Comparison of ENCODE assay signal across 1 cellular context in the genomic region with DNA sequence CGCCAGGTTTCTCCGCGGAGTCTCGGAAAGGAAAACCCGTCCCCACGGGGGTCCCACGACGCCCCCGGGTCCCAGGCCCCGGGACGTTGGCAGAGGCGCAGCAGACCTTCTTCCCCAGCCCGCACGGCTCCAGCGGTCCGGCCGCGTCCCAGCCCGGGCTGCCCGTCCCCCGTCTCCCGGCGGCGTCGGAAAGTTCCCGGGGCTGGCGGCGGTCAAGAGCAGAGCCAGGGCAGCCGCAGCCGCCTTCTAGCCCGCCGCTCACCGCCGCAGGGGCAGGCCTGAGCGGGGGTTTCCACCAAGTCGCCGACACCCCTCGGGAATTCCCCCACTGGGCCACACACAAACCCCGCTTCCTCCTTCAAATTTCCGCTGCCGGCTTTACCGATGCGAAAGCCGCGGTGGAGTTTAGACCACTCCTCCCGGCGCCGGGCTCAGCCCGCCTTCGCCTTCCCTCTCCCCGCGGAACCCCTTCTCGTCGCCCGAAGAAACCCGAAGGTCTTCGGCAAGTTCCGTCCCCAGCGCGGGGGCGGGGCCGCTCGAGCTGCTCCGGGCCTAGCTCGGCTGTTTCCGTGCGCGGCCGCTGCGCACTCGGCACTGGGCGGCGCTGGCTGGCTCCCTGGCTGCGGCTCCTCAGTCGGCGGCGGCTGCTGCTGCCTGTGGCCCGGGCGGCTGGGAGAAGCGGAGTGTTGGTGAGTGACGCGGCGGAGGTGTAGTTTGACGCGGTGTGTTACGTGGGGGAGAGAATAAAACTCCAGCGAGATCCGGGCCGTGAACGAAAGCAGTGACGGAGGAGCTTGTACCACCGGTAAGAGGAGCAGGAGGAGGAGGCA.
TF ChIP-seq lines count a peak whose summit lies in the region.

A gene (plus strand): TSS at position 633 of the 830 bp plus-strand sequence. CDS start 25,674 bp downstream, outside the sequence.

TF ChIP-seq in HepG2, 621 proteins besides CTCF, POLR2A, EP300 and RAD21 (continued from another document and continues in another):
- TF ChIP-seq, protein P1, sequence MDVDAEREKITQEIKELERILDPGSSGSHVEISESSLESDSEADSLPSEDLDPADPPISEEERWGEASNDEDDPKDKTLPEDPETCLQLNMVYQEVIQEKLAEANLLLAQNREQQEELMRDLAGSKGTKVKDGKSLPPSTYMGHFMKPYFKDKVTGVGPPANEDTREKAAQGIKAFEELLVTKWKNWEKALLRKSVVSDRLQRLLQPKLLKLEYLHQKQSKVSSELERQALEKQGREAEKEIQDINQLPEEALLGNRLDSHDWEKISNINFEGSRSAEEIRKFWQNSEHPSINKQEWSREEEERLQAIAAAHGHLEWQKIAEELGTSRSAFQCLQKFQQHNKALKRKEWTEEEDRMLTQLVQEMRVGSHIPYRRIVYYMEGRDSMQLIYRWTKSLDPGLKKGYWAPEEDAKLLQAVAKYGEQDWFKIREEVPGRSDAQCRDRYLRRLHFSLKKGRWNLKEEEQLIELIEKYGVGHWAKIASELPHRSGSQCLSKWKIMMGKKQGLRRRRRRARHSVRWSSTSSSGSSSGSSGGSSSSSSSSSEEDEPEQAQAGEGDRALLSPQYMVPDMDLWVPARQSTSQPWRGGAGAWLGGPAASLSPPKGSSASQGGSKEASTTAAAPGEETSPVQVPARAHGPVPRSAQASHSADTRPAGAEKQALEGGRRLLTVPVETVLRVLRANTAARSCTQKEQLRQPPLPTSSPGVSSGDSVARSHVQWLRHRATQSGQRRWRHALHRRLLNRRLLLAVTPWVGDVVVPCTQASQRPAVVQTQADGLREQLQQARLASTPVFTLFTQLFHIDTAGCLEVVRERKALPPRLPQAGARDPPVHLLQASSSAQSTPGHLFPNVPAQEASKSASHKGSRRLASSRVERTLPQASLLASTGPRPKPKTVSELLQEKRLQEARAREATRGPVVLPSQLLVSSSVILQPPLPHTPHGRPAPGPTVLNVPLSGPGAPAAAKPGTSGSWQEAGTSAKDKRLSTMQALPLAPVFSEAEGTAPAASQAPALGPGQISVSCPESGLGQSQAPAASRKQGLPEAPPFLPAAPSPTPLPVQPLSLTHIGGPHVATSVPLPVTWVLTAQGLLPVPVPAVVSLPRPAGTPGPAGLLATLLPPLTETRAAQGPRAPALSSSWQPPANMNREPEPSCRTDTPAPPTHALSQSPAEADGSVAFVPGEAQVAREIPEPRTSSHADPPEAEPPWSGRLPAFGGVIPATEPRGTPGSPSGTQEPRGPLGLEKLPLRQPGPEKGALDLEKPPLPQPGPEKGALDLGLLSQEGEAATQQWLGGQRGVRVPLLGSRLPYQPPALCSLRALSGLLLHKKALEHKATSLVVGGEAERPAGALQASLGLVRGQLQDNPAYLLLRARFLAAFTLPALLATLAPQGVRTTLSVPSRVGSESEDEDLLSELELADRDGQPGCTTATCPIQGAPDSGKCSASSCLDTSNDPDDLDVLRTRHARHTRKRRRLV (CRISPR knock-in tag; IDR thresholded peaks at IDR 0.05) = no peak
- peak; percentile 66; the same call in 1 of the 2 replicates for TF ChIP-seq ZNF598 (CRISPR knock-in tag; IDR thresholded peaks at IDR 0.05; ENCODE audit: borderline replicate concordance)
- 0 out of 2 replicates have a peak, but pooled peaks have one; percentile 67 for TF ChIP-seq SMYD3 (CRISPR knock-in tag; IDR thresholded peaks at IDR 0.05)
- TF ChIP-seq, protein P2, sequence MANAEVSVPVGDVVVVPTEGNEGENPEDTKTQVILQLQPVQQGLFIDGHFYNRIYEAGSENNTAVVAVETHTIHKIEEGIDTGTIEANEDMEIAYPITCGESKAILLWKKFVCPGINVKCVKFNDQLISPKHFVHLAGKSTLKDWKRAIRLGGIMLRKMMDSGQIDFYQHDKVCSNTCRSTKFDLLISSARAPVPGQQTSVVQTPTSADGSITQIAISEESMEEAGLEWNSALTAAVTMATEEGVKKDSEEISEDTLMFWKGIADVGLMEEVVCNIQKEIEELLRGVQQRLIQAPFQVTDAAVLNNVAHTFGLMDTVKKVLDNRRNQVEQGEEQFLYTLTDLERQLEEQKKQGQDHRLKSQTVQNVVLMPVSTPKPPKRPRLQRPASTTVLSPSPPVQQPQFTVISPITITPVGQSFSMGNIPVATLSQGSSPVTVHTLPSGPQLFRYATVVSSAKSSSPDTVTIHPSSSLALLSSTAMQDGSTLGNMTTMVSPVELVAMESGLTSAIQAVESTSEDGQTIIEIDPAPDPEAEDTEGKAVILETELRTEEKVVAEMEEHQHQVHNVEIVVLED (CRISPR knock-in tag; IDR thresholded peaks at IDR 0.05; ENCODE audit: borderline replicate concordance) = peak; percentile 76
- TF ChIP-seq ZNF329 (CRISPR knock-in tag; IDR thresholded peaks at IDR 0.05; ENCODE audit: low read depth) = peak; percentile 91
- no peak for TF ChIP-seq SIX4 (CRISPR knock-in tag; IDR thresholded peaks at IDR 0.05)
- TF ChIP-seq NAIF1 (CRISPR knock-in tag; IDR thresholded peaks at IDR 0.05; ENCODE audit: borderline replicate concordance) = 0 out of 2 replicates have a peak, but pooled peaks have one; percentile 73
- peak; percentile 98 for TF ChIP-seq POLR2AphosphoS5 (IDR thresholded peaks at IDR 0.05; ENCODE audit: low read depth, low read length)
- TF ChIP-seq, protein P3, sequence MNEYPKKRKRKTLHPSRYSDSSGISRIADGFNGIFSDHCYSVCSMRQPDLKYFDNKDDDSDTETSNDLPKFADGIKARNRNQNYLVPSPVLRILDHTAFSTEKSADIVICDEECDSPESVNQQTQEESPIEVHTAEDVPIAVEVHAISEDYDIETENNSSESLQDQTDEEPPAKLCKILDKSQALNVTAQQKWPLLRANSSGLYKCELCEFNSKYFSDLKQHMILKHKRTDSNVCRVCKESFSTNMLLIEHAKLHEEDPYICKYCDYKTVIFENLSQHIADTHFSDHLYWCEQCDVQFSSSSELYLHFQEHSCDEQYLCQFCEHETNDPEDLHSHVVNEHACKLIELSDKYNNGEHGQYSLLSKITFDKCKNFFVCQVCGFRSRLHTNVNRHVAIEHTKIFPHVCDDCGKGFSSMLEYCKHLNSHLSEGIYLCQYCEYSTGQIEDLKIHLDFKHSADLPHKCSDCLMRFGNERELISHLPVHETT (CRISPR knock-in tag; conservative IDR thresholded peaks at IDR 0.05) = no peak; the same call in 1 of the 2 replicates
- TF ChIP-seq, protein P4, sequence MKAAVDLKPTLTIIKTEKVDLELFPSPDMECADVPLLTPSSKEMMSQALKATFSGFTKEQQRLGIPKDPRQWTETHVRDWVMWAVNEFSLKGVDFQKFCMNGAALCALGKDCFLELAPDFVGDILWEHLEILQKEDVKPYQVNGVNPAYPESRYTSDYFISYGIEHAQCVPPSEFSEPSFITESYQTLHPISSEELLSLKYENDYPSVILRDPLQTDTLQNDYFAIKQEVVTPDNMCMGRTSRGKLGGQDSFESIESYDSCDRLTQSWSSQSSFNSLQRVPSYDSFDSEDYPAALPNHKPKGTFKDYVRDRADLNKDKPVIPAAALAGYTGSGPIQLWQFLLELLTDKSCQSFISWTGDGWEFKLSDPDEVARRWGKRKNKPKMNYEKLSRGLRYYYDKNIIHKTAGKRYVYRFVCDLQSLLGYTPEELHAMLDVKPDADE (CRISPR knock-in tag; IDR thresholded peaks at IDR 0.05) = no peak; the same call in 1 of the 2 replicates
- TF ChIP-seq HIVEP1 (CRISPR knock-in tag; IDR thresholded peaks at IDR 0.05) = 0 out of 2 replicates have a peak, but pooled peaks have one; percentile 32
- TF ChIP-seq ZSCAN22 (CRISPR knock-in tag; IDR thresholded peaks at IDR 0.05) = no peak; the same call in 1 of the 2 replicates
- TF ChIP-seq, protein P5, sequence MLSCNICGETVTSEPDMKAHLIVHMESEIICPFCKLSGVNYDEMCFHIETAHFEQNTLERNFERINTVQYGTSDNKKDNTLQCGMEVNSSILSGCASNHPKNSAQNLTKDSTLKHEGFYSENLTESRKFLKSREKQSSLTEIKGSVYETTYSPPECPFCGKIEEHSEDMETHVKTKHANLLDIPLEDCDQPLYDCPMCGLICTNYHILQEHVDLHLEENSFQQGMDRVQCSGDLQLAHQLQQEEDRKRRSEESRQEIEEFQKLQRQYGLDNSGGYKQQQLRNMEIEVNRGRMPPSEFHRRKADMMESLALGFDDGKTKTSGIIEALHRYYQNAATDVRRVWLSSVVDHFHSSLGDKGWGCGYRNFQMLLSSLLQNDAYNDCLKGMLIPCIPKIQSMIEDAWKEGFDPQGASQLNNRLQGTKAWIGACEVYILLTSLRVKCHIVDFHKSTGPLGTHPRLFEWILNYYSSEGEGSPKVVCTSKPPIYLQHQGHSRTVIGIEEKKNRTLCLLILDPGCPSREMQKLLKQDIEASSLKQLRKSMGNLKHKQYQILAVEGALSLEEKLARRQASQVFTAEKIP (CRISPR knock-in tag; IDR thresholded peaks at IDR 0.05; ENCODE audit: borderline replicate concordance) = peak; percentile 36; the same call in 1 of the 2 replicates
- TF ChIP-seq, protein P6, sequence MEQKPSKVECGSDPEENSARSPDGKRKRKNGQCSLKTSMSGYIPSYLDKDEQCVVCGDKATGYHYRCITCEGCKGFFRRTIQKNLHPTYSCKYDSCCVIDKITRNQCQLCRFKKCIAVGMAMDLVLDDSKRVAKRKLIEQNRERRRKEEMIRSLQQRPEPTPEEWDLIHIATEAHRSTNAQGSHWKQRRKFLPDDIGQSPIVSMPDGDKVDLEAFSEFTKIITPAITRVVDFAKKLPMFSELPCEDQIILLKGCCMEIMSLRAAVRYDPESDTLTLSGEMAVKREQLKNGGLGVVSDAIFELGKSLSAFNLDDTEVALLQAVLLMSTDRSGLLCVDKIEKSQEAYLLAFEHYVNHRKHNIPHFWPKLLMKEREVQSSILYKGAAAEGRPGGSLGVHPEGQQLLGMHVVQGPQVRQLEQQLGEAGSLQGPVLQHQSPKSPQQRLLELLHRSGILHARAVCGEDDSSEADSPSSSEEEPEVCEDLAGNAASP (CRISPR knock-in tag; IDR thresholded peaks at IDR 0.05; ENCODE audit: borderline replicate concordance) = no peak
- TF ChIP-seq KDM2A (CRISPR knock-in tag; IDR thresholded peaks at IDR 0.05; ENCODE audit: borderline replicate concordance, low read depth) = peak; percentile 85; the same call in 1 of the 2 replicates
- TF ChIP-seq ZNF790 (CRISPR knock-in tag; IDR thresholded peaks at IDR 0.05; ENCODE audit: borderline replicate concordance) = peak; percentile 29; the same call in 1 of the 2 replicates
- TF ChIP-seq BHLHE40 (IDR thresholded peaks at IDR 0.05; ENCODE audit: low read length) = no peak
- TF ChIP-seq, protein P7, sequence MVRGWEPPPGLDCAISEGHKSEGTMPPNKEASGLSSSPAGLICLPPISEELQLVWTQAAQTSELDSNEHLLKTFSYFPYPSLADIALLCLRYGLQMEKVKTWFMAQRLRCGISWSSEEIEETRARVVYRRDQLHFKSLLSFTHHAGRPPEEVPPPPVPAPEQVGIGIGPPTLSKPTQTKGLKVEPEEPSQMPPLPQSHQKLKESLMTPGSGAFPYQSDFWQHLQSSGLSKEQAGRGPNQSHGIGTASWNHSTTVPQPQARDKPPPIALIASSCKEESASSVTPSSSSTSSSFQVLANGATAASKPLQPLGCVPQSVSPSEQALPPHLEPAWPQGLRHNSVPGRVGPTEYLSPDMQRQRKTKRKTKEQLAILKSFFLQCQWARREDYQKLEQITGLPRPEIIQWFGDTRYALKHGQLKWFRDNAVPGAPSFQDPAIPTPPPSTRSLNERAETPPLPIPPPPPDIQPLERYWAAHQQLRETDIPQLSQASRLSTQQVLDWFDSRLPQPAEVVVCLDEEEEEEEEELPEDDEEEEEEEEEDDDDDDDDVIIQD (CRISPR knock-in tag; IDR thresholded peaks at IDR 0.05; ENCODE audit: low read depth) = peak; percentile 47
- no peak for TF ChIP-seq ATF7 (IDR thresholded peaks at IDR 0.05)
- 0 out of 2 replicates have a peak, but pooled peaks have one; percentile 4 for TF ChIP-seq ATF7 (CRISPR knock-in tag; IDR thresholded peaks at IDR 0.05)
- TF ChIP-seq ZSCAN29 (CRISPR knock-in tag; conservative IDR thresholded peaks at IDR 0.05) = peak; percentile 94
- TF ChIP-seq, protein P8, sequence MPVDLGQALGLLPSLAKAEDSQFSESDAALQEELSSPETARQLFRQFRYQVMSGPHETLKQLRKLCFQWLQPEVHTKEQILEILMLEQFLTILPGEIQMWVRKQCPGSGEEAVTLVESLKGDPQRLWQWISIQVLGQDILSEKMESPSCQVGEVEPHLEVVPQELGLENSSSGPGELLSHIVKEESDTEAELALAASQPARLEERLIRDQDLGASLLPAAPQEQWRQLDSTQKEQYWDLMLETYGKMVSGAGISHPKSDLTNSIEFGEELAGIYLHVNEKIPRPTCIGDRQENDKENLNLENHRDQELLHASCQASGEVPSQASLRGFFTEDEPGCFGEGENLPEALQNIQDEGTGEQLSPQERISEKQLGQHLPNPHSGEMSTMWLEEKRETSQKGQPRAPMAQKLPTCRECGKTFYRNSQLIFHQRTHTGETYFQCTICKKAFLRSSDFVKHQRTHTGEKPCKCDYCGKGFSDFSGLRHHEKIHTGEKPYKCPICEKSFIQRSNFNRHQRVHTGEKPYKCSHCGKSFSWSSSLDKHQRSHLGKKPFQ (CRISPR knock-in tag; IDR thresholded peaks at IDR 0.05; ENCODE audit: insufficient replicate concordance) = peak; percentile 38
- TF ChIP-seq ZNF749 (CRISPR knock-in tag; IDR thresholded peaks at IDR 0.05; ENCODE audit: borderline replicate concordance) = peak; percentile 88
- peak; percentile 70 for TF ChIP-seq MED8 (CRISPR knock-in tag; IDR thresholded peaks at IDR 0.05; ENCODE audit: insufficient replicate concordance)
- peak; percentile 79 for TF ChIP-seq ZNF746 (CRISPR knock-in tag; IDR thresholded peaks at IDR 0.05)
- TF ChIP-seq, protein P9, sequence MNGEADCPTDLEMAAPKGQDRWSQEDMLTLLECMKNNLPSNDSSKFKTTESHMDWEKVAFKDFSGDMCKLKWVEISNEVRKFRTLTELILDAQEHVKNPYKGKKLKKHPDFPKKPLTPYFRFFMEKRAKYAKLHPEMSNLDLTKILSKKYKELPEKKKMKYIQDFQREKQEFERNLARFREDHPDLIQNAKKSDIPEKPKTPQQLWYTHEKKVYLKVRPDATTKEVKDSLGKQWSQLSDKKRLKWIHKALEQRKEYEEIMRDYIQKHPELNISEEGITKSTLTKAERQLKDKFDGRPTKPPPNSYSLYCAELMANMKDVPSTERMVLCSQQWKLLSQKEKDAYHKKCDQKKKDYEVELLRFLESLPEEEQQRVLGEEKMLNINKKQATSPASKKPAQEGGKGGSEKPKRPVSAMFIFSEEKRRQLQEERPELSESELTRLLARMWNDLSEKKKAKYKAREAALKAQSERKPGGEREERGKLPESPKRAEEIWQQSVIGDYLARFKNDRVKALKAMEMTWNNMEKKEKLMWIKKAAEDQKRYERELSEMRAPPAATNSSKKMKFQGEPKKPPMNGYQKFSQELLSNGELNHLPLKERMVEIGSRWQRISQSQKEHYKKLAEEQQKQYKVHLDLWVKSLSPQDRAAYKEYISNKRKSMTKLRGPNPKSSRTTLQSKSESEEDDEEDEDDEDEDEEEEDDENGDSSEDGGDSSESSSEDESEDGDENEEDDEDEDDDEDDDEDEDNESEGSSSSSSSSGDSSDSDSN (CRISPR knock-in tag; IDR thresholded peaks at IDR 0.05) = peak; percentile 96
